ENCODE assay signal across 9 cellular contexts in genomic region chr6:136526196-136526930, GRCh38. TPM values are rescaled to one million over a fixed set of nuclear protein-coding genes. Genes with fewer than 3 reads are reported as not detected.
DNase-seq lines count a peak whose midpoint lies in the region; ATAC-seq, FAIRE-seq and TF ChIP-seq lines count a peak whose summit lies in the region.
"Had no signal": no experiment of that assay in that cellular context is flagged by ENCODE, and none has a peak within 500 bp of the region (broad histone marks: within the 10 kb centered on the region; RNA-seq: fewer than 3 reads in every experiment).

No MANE protein-coding gene starts in this region.

- POLR2A ChIA-PET in AG04449 (lab: Yijun Ruan, JAX) = interaction anchor here (1.2 kb wide), 1 partner anchor 266 kb away, joined by 3 read pairs; the partner anchor contains the start of gene MAP3K5

- DNase-seq in AG04449 (ENCODE audit: low read depth, low spot score) = no peak
- peak; percentile 56 for DNase-seq in RCC 7860 (ENCODE audit: low spot score)
- DNase-seq in brain microvascular endothelial cell = peak; percentile 42
- peak; percentile 83 for DNase-seq in spleen
- no peak for DNase-seq in HPDE6-E6E7 (ENCODE audit: extremely low spot score)
- DNase-seq in tibial nerve (ENCODE audit: low spot score in 2 of 2) = no peak

- H3K27ac ChIP-seq in brain microvascular endothelial cell (no peak overlapping the region), spleen (no peak overlapping the region), tibial nerve (no peak overlapping the region)

- in situ Hi-C loops in brain microvascular endothelial cell (cut with HindIII; ENCODE audit: low pct_ligation_motif_present, low sequenced_read_pairs) = no loop called here

- H3K4me3 ChIP-seq in AG04449 (ENCODE audit: low read depth, low read length) = no peak overlapping the region
- H3K4me3 ChIP-seq in brain microvascular endothelial cell (ENCODE audit: low read depth, low read length) = no peak overlapping the region
- H3K4me3 ChIP-seq in spleen = no peak overlapping the region
- H3K4me3 ChIP-seq in tibial nerve = no peak overlapping the region

- no peak for TF ChIP-seq EP300 in tibial nerve (IDR thresholded peaks at IDR 0.05)

- peak; percentile 42 for ATAC-seq in GM18907 (IDR thresholded peaks at IDR 0.05; ENCODE audit: unreplicated experiment)

- TF ChIP-seq POLR2A in spleen (IDR thresholded peaks at IDR 0.05) = no peak
- no peak for TF ChIP-seq POLR2A in tibial nerve (IDR thresholded peaks at IDR 0.05)

- H3K4me1 ChIP-seq in spleen (peaks cover 0 to 24% (median 12%) of the 10 kb centered on the region in 6 donors), tibial nerve (peaks cover 0 to 9% (median 3%) of the 10 kb centered on the region in 4 donors)

- peak; percentile 58 for TF ChIP-seq CTCF in AG04449 (IDR thresholded peaks at IDR 0.05; ENCODE audit: insufficient read depth, low read length, missing control alignments)
- TF ChIP-seq CTCF in brain microvascular endothelial cell (IDR thresholded peaks at IDR 0.05; ENCODE audit: low read depth, low read length, missing control alignments) = peak; percentile 74
- peak in 3 of 11 experiments; percentile 14 to 41 (median 33) for TF ChIP-seq CTCF in spleen (IDR thresholded peaks at IDR 0.05 in 8 of 11, conservative IDR thresholded peaks at IDR 0.05 in 3 of 11)
- TF ChIP-seq CTCF in tibial nerve (IDR thresholded peaks at IDR 0.05) = peak in 1 of 5 experiments; percentile 16

- H3K27me3 ChIP-seq in brain microvascular endothelial cell (replicated peaks) (no peaks in the 10 kb centered on the region), spleen (replicated peaks in 1 of 7) (no peaks in the 10 kb centered on the region), tibial nerve (no peaks in the 10 kb centered on the region)

- 13 to 35% (median 19%) methylated on average over 14 to 16 of the region's 16 CpGs for WGBS in spleen, 5 donors
- whole genome bisulfite sequencing in tibial nerve, 2 donors = 13 to 22% methylated on average over 12 to 16 of the region's 16 CpGs

- H3K36me3 ChIP-seq in brain microvascular endothelial cell (replicated peaks) = no peaks in the 10 kb centered on the region
- no peaks in the 10 kb centered on the region for H3K36me3 ChIP-seq in spleen
- no peaks in the 10 kb centered on the region for H3K36me3 ChIP-seq in tibial nerve

- CTCF ChIA-PET in AG04449 (lab: Yijun Ruan, JAX) = interaction anchor here (0.7 to 2.0 kb wide), 6 partner anchors 18 to 715 kb away, joined by 3 to 6 read pairs (median 4); partner anchors contain the start of genes MAP3K5 and MAP7

- H3K9me3 ChIP-seq in spleen (no peaks in the 10 kb centered on the region), tibial nerve (no peaks in the 10 kb centered on the region)

- intact Hi-C loops in spleen (cut with DNase I; ENCODE audit: low total_unique reads) = no loop called here

- FAIRE-seq in RCC 7860 (lab: Jason Lieb, UNC) = no peak
- FAIRE-seq in islet of Langerhans (lab: Jason Lieb, UNC) = peak; percentile 27
- FAIRE-seq: GM18507 had no signal

RNA-seq across cellular contexts. Expression of gene MAP7, which starts 23.9 kb away (rescaled TPM):
- total RNA-seq in spleen = 1 to 10 TPM; 1.3 to 4.9 (median 3.3) TPM
- polyA plus RNA-seq in spleen = 1 to 10 TPM in 1 of 3 donors, under 1 TPM in 2; 0.67 to 1.4 (median 0.74) TPM
- 1 to 10 TPM in 3 of 4 donors, under 1 TPM in 1; 0.84 to 1.5 (median 1.4) TPM for total RNA-seq in tibial nerve

Comparison
In these comparisons a context has a peak if more than half of its experiments do, and no peak if none do; other contexts are left out.
1. DNase-seq: peak in RCC 7860 (single experiment), brain microvascular endothelial cell (single experiment) and spleen (single experiment); none in AG04449 (single experiment), HPDE6-E6E7 (single experiment) and tibial nerve (0 of 2).